8 cellular contexts compared by ENCODE assay signal in the genomic region with DNA sequence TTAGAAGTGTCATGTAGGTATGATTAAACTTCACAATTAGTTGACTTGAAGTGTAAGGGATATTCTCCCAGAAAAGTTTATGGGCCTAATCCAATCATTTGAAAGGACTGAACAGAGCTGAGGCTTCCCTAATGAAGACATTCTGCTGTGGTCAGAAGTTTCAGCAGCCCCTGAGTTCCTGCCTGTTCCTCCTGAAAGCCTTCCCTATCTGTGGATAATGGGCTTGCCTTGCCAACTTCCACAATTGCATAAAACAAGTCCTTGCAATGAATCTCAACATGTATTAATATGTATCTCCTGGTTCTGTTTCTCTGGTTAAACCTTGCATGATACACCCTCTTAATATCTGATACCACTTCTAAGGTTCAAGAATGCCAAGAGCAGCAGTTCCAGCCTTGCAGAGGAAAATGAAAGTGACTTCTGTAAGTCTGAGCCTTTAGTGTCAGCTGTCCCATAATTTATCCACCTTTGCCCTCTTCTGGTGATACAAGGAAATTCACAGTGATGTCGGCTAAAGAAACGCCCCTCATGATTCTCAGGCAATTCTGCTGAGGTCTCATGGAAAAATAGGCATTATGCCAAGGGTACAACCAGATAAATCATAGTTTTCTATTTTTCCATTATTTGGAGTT.
DNase-seq lines count a peak whose midpoint lies in the region; ATAC-seq and TF ChIP-seq lines count a peak whose summit lies in the region.

No MANE protein-coding gene starts in this region.

- intact Hi-C loops in ovary (cut with DNase I), result no loop called here

- no peaks in the 10 kb centered on the region for H3K27me3 ChIP-seq in endodermal cell (ENCODE audit: control insufficient read depth, insufficient read depth, low read length, poor library complexity, severe bottlenecking)
- H3K27me3 ChIP-seq in ovary, result no peaks in the 10 kb centered on the region

- H3K4me1 ChIP-seq in endodermal cell (ENCODE audit: control insufficient read depth, insufficient read depth, low read length) (peaks cover 8% of the 10 kb centered on the region), ovary (ENCODE audit: insufficient read depth) (peaks cover 12% of the 10 kb centered on the region)

- peaks cover 11% of the 10 kb centered on the region for H3K27me3 Mint-ChIP-seq in endodermal cell (ENCODE audit: insufficient read depth)

- H3K27ac Mint-ChIP-seq in endodermal cell, result no peak overlapping the region

- H3K9me3 ChIP-seq in endodermal cell (ENCODE audit: control insufficient read depth, low read length), result no peaks in the 10 kb centered on the region
- H3K9me3 ChIP-seq in ovary, result no peaks in the 10 kb centered on the region

- peaks cover 10% of the 10 kb centered on the region for H3K4me1 Mint-ChIP-seq in endodermal cell

- no peaks in the 10 kb centered on the region for H3K36me3 Mint-ChIP-seq in endodermal cell (ENCODE audit: low read depth)

- no peak for TF ChIP-seq EP300 in ovary (IDR thresholded peaks at IDR 0.05)

- ATAC-seq in GM21786 (IDR thresholded peaks at IDR 0.05; ENCODE audit: unreplicated experiment), result peak; percentile 78

- H3K36me3 ChIP-seq in endodermal cell (ENCODE audit: control insufficient read depth, insufficient read depth, low read length) (no peaks in the 10 kb centered on the region), ovary (no peaks in the 10 kb centered on the region)

- TF ChIP-seq POLR2A in ovary (IDR thresholded peaks at IDR 0.05), result no peak

- H3K9me3 Mint-ChIP-seq in endodermal cell, result no peaks in the 10 kb centered on the region

- H3K27ac ChIP-seq in endodermal cell (ENCODE audit: low read depth, low read length), result no peak overlapping the region
- no peak overlapping the region for H3K27ac ChIP-seq in ovary

- H3K4me3 Mint-ChIP-seq in endodermal cell, result no peak overlapping the region

- WGBS in endodermal cell (ENCODE audit: insufficient coverage in 1 of 2, insufficient read length in 1 of 2), 2 experiments, result 14 to 19% methylated on average over 2 of the region's 2 CpGs
- 3 to 13% (median 8%) methylated on average over 2 of the region's 2 CpGs for WGBS in ovary, 3 donors

- peak; percentile 11 for DNase-seq in stimulated activated CD4-positive, alpha-beta T cell treated with anti-CD3 and anti-CD28 coated beads, Interleukin-4, amount 100 ng/mL, for 24 hours
- no peak for DNase-seq in stimulated activated CD4-positive, alpha-beta T cell treated with anti-CD3 and anti-CD28 coated beads, Interleukin-2, amount 100 ng/mL, for 24 hours
- DNase-seq in LHCN-M2 (ENCODE audit: low read depth), result peak; percentile 67
- peak; percentile 31 for DNase-seq in SHP77 treated with DMSO at 0.1 percent for 48 hours (lab: John Stamatoyannopoulos, UW)
- peak; percentile 55 for DNase-seq in endodermal cell
- DNase-seq in middle frontal gyrus (ENCODE audit: extremely low spot score, low spot score), result peak; percentile 44
- DNase-seq in ovary, result no peak

- H3K9ac ChIP-seq in endodermal cell (ENCODE audit: extremely low read depth, low read length, poor library complexity, severe bottlenecking), result no peak overlapping the region

- TF ChIP-seq CTCF in endodermal cell (conservative IDR thresholded peaks at IDR 0.05), result peak; percentile 80
- peak in 1 of 3 donors; percentile 11 for TF ChIP-seq CTCF in ovary (IDR thresholded peaks at IDR 0.05)

- H3K4me3 ChIP-seq in endodermal cell (ENCODE audit: low read length) (no peak overlapping the region), ovary (no peak overlapping the region)

Comparison
In these comparisons a context has a peak if more than half of its experiments do, and no peak if none do; other contexts are left out.
1. DNase-seq: peak in stimulated activated CD4-positive, alpha-beta T cell treated with anti-CD3 and anti-CD28 coated beads, Interleukin-4, amount 100 ng/mL, for 24 hours (single experiment), LHCN-M2 (single experiment), SHP77 treated with DMSO at 0.1 percent for 48 hours (single experiment), endodermal cell (single experiment) and middle frontal gyrus (single experiment); none in stimulated activated CD4-positive, alpha-beta T cell treated with anti-CD3 and anti-CD28 coated beads, Interleukin-2, amount 100 ng/mL, for 24 hours (0 of 2) and ovary (0 of 5).